In the genomic region with DNA sequence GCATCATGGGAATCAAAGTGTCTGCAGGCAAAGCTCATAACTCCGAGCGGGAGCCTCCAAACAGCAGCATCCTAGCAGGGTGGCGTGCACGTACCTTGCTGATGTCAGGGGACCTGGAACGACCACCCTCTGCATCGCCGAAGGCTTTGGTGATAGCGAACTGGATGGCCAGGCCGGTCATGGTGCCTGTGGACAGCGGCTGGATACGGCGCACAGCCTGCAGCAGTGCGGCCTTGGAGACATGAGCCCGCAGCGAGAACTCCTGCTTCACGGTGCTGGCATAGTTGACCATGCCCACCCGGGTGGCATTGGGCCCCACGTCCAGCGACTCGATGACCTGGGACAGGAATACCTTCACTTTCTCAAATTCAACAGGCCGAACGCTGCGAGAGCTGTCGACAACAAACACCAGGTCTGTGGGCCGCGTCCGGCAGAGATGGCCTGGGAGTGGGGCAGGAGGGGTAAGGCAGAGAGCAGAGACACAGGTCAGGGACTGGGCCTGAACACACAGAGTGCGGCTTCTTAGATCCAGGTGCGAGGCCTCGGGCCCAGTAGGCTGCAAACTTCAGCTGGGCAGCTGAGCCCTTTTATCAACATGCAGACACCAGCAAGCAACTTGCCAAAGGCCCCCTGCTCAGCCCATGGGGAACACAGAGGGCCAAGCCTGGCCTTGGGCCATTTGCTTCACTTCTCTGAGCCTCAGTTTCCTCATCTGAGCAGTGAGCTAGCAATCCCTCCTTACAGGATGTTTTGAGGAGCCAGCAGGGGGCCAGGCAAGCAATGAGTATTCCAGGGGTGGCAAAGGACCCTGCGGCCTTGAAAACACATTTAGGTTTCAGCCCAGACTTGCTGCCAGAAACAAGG, we compare ENCODE assay signal across 26 cellular contexts. TPM values are rescaled to one million over a fixed set of nuclear protein-coding genes. Genes with fewer than 3 reads are reported as not detected.
DNase-seq lines count a peak whose midpoint lies in the region; ATAC-seq and TF ChIP-seq lines count a peak whose summit lies in the region.
"Had no signal": no experiment of that assay in that cellular context is flagged by ENCODE, and none has a peak within 500 bp of the region (broad histone marks: within the 10 kb centered on the region; RNA-seq: fewer than 3 reads in every experiment).

No MANE protein-coding gene starts in this region.

- 0 out of 2 replicates have a peak, but pooled peaks have one; percentile 16 for TF ChIP-seq CTCF in SK-N-SH (IDR thresholded peaks at IDR 0.05)
- peak; percentile 5 for TF ChIP-seq CTCF in astrocyte of the spinal cord (IDR thresholded peaks at IDR 0.05; ENCODE audit: low read depth, low read length)

- peaks cover 8% of the 10 kb centered on the region for H3F3A ChIP-seq in SK-N-SH (replicated peaks; ENCODE audit: insufficient read depth)

- no peaks in the 10 kb centered on the region for H3K27me3 Mint-ChIP-seq in naive B cell

- TF ChIP-seq RAD21 in SK-N-SH (IDR thresholded peaks at IDR 0.05; ENCODE audit: low read length) = no peak

- H4K20me1 ChIP-seq in SK-N-SH (ENCODE audit: insufficient read depth) = 0 out of 2 replicates have a peak, but pooled peaks cover 7% of the 10 kb centered on the region

- H3K9me3 Mint-ChIP-seq in naive B cell = peaks cover 0 to 6% (median 0%) of the 10 kb centered on the region in 7 donors
- H3K9me3 Mint-ChIP-seq: activated naive CD4-positive, alpha-beta T cell treated with anti-CD3 and anti-CD28 coated beads, Interleukin-2, amount 50 U/mL, for 72 hours; activated T-cell treated with anti-CD3 and anti-CD28 coated beads, Interleukin-2, amount 50 U/mL, for 72 hours had no signal

- H3K36me3 ChIP-seq in SK-N-SH (replicated peaks in 1 of 2; ENCODE audit: control insufficient read depth in 1 of 2, insufficient read depth in 2 of 2, low read length in 1 of 2) = peaks cover 0 to 9% of the 10 kb centered on the region in 2 experiments
- H3K36me3 ChIP-seq: prostate gland had no signal

- no peaks in the 10 kb centered on the region for H3K9me3 ChIP-seq in SK-N-SH
- H3K9me3 ChIP-seq: ascending aorta, prostate gland, stomach had no signal

- peak overlapping the region in 3 of 6 donors; percentile 27 to 63 (median 62) for H3K27ac Mint-ChIP-seq in naive B cell
- H3K27ac Mint-ChIP-seq: activated T-cell treated with anti-CD3 and anti-CD28 coated beads, Interleukin-2, amount 50 U/mL, for 72 hours; mesothelial cell of epicardium had no signal

- no peak overlapping the region for H2AFZ ChIP-seq in SK-N-SH (ENCODE audit: low read depth)

- CTCF ChIA-PET in SK-N-SH (lab: Yijun Ruan, JAX) = interaction anchor here (0.9 to 14.9 kb wide), 7 partner anchors 20 to 207 kb away, joined by 3 to 377 read pairs (median 4); no protein-coding TSS in a partner anchor

- H3K4me3 Mint-ChIP-seq in naive B cell = peak overlapping the region in 6 of 8 donors; percentile 12 to 91 (median 48)
- H3K4me3 Mint-ChIP-seq: activated T-cell treated with anti-CD3 and anti-CD28 coated beads, Interleukin-2, amount 50 U/mL, for 72 hours; mesothelial cell of epicardium had no signal

- H3K9ac ChIP-seq in SK-N-SH = no peak overlapping the region

- 94% methylated on average over 20 of the region's 31 CpGs for WGBS in SK-N-SH (ENCODE audit: low lambda C conversion rate)

- H3K4me1 ChIP-seq in SK-N-SH (ENCODE audit: control insufficient read depth in 1 of 2, insufficient read depth in 2 of 2, low read depth in 1 of 2, low read length in 1 of 2) = peaks cover 3 to 14% of the 10 kb centered on the region in 2 experiments; a peak in 2 of 4 replicates

- no peak overlapping the region for H3K4me2 ChIP-seq in SK-N-SH

- POLR2A ChIA-PET in SK-N-SH (lab: Yijun Ruan, JAX) = no interaction called here

- TF ChIP-seq EP300 in SK-N-SH (IDR thresholded peaks at IDR 0.05; ENCODE audit: borderline replicate concordance in 1 of 2, low read depth in 1 of 2, low read length in 1 of 2) = no peak

- H3K36me3 Mint-ChIP-seq in naive B cell = no peaks in the 10 kb centered on the region
- H3K36me3 Mint-ChIP-seq: mesothelial cell of epicardium had no signal

- in situ Hi-C loops in astrocyte of the spinal cord (cut with HindIII; ENCODE audit: low sequenced_read_pairs) = no loop called here

- no peaks in the 10 kb centered on the region for H3K9me2 ChIP-seq in SK-N-SH

- no peaks in the 10 kb centered on the region for H3K79me2 ChIP-seq in SK-N-SH (ENCODE audit: insufficient read depth)

- H3K27ac ChIP-seq in SK-N-SH (ENCODE audit: low read depth in 2 of 2, low read length in 1 of 2) = no peak overlapping the region
- H3K27ac ChIP-seq: ascending aorta, C4-2B, prostate gland, skin epidermis, stomach had no signal

- H3K4me3 ChIP-seq in SK-N-SH (ENCODE audit: low read depth in 2 of 2, low read length in 1 of 2) (no peak overlapping the region), astrocyte of the spinal cord (ENCODE audit: low read depth, low read length) (no peak overlapping the region)
- H3K4me3 ChIP-seq: ascending aorta, prostate gland, skin epidermis, stomach had no signal

- peaks cover 46 to 65% (median 61%) of the 10 kb centered on the region in 3 donors for H3K4me1 Mint-ChIP-seq in naive B cell

- DNase-seq in SK-N-SH = no peak
- no peak for DNase-seq in astrocyte of the spinal cord (ENCODE audit: low read depth, low spot score)
- no peak for DNase-seq in naive B cell
- no peak for DNase-seq in mesenteric fat pad (ENCODE audit: low spot score)
- DNase-seq in DMS53 (lab: John Stamatoyannopoulos, UW) = no peak
- DNase-seq: activated CD8-positive, alpha-beta memory T cell treated with anti-CD3 and anti-CD28 coated beads for 24 hours; activated T-cell treated with anti-CD3 and anti-CD28 coated beads, Interleukin-2, amount 50 U/mL, for 72 hours; cerebellar nuclear complex; KBM-7; NCI-H446 treated with DMSO at 0.1 percent for 48 hours; RPMI8226; stimulated activated CD4-positive, alpha-beta T cell treated with anti-CD3 and anti-CD28 coated beads, Interleukin-2, amount 100 ng/mL, for 48 hours had no signal

- no peak for ATAC-seq in SK-N-SH treated with all-trans-retinoic acid at 6 μM for 48 hours
- no peak for ATAC-seq in naive B cell (ENCODE audit: low read depth in 2 of 2)
- ATAC-seq in GM19452 (IDR thresholded peaks at IDR 0.05; ENCODE audit: unreplicated experiment) = no peak
- ATAC-seq in GM21447 (IDR thresholded peaks at IDR 0.05; ENCODE audit: unreplicated experiment) = no peak
- ATAC-seq: activated naive CD4-positive, alpha-beta T cell treated with anti-CD3 and anti-CD28 coated beads, Interleukin-2, amount 50 U/mL, for 72 hours; activated T-cell treated with anti-CD3 and anti-CD28 coated beads, Interleukin-2, amount 50 U/mL, for 72 hours; left colon had no signal

- H3K27me3 ChIP-seq in SK-N-SH (ENCODE audit: insufficient read depth) = no peaks in the 10 kb centered on the region
- H3K27me3 ChIP-seq: ascending aorta, stomach had no signal

TF ChIP-seq in SK-N-SH, 30 proteins besides CTCF, POLR2A, EP300 and RAD21:
- TF ChIP-seq TAF1 (IDR thresholded peaks at IDR 0.05; ENCODE audit: borderline replicate concordance, low read depth, low read length) (no peak), NFIC (IDR thresholded peaks at IDR 0.05; ENCODE audit: borderline replicate concordance) (no peak), SIN3A (IDR thresholded peaks at IDR 0.05; ENCODE audit: borderline replicate concordance, low read depth, low read length) (no peak), RFX5 (IDR thresholded peaks at IDR 0.05; ENCODE audit: low read length) (no peak), RCOR1 (IDR thresholded peaks at IDR 0.05; ENCODE audit: low read length) (no peak), GATA2 (CRISPR knock-in tag; IDR thresholded peaks at IDR 0.05) (no peak), TCF12 (IDR thresholded peaks at IDR 0.05) (no peak), MXI1 (IDR thresholded peaks at IDR 0.05; ENCODE audit: low read depth, low read length) (no peak)
- TF ChIP-seq, protein P1, sequence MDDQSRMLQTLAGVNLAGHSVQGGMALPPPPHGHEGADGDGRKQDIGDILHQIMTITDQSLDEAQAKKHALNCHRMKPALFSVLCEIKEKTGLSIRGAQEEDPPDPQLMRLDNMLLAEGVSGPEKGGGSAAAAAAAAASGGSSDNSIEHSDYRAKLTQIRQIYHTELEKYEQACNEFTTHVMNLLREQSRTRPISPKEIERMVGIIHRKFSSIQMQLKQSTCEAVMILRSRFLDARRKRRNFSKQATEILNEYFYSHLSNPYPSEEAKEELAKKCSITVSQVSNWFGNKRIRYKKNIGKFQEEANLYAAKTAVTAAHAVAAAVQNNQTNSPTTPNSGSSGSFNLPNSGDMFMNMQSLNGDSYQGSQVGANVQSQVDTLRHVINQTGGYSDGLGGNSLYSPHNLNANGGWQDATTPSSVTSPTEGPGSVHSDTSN (IDR thresholded peaks at IDR 0.05) = no peak

TF ChIP-seq in SK-N-SH treated with all-trans-retinoic acid at 6 μM for 48 hours, 23 proteins besides CTCF, POLR2A, EP300 and RAD21 (continues in another document):
- TF ChIP-seq ZFP3 (CRISPR knock-in tag; IDR thresholded peaks at IDR 0.05) = no peak
- TF ChIP-seq ZC3H10 (CRISPR knock-in tag; IDR thresholded peaks at IDR 0.05) = no peak
- TF ChIP-seq GLIS3 (CRISPR knock-in tag; IDR thresholded peaks at IDR 0.05) = no peak
- TF ChIP-seq ZNF70 (CRISPR knock-in tag; IDR thresholded peaks at IDR 0.05) = no peak
- no peak for TF ChIP-seq ZNF565 (CRISPR knock-in tag; conservative IDR thresholded peaks at IDR 0.05; ENCODE audit: low read depth)

RNA-seq across cellular contexts. Expression of a gene that starts 1.8 kb away (rescaled TPM):
- polyA plus RNA-seq in SK-N-SH (2012; rRNA removed) (0.15 and 0.23 TPM in 2 replicates), naive B cell (ENCODE audit: low read depth in 6 of 6) (1 to 10 TPM in 2 of 6 donors, under 1 TPM in 4; 0.21 to 3.1 (median 0.39) TPM)
- polyA plus RNA-seq in SK-N-SH (2012; cell fraction: cytosol; rRNA removed) = 0.05 and 0.09 TPM in 2 replicates
- polyA plus RNA-seq in SK-N-SH (2012; cell fraction: nucleus; rRNA removed) = 1.3 and 1.4 TPM in 2 replicates
- total RNA-seq in mesenteric fat pad = not detected
- total RNA-seq: A673, fibroblast of lung, left colon, ureter had no signal
- polyA plus RNA-seq: fibroblast of lung, stomach had no signal

RNA-seq across cellular contexts. Expression of a gene that starts 36.0 kb away (rescaled TPM):
- polyA plus RNA-seq in SK-N-SH (2012; rRNA removed) = 1.0 and 1.1 TPM in 2 replicates
- polyA plus RNA-seq in SK-N-SH (2012; cell fraction: cytosol; rRNA removed) = 0.85 and 0.89 TPM in 2 replicates
- 0.30 and 0.38 TPM in 2 replicates for polyA plus RNA-seq in SK-N-SH (2012; cell fraction: nucleus; rRNA removed)
- 1,000 to 10,000 TPM; 1,442 to 2,525 (median 1,701) TPM for polyA plus RNA-seq in naive B cell (ENCODE audit: low read depth in 6 of 6)
- 251 TPM for total RNA-seq in mesenteric fat pad
- total RNA-seq: A673, mesothelial cell of epicardium had no signal

Comparison
In these comparisons a context has a peak if more than half of its experiments do, and no peak if none do; other contexts are left out.
1. RNA of a gene that starts 36.0 kb away (polyA plus RNA-seq): 1,442 to 2,525 TPM in naive B cell; 0.30 to 1.1 TPM in SK-N-SH; every median in the first group is over 100 times any median in the second.